In the genomic region with DNA sequence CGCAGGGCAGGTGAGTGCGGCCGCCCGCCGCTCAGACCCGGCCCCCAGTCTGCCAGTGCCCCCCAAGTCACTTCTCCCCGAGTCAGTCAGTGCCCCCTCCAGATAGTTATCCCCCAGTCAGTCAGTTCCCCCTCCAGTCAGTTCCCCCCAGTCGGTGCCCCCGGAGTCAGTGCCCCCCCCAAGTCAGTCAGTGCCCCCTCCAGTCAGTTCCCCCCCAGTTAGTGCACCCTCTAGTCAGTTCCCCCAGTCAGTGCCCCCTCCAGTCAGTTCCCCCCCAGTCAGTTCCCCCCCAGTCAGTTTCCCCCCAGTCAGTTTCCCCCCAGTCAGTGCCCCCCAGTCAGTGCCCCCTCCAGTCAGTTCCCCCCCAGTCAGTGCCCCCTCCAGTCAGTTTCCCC, we compare ENCODE assay signal across 1 cellular context.
TF ChIP-seq lines count a peak whose summit lies in the region.

No MANE protein-coding gene starts in this region.

TF ChIP-seq in HepG2, 621 proteins besides CTCF, POLR2A, EP300 and RAD21:
- TF ChIP-seq, protein P1, sequence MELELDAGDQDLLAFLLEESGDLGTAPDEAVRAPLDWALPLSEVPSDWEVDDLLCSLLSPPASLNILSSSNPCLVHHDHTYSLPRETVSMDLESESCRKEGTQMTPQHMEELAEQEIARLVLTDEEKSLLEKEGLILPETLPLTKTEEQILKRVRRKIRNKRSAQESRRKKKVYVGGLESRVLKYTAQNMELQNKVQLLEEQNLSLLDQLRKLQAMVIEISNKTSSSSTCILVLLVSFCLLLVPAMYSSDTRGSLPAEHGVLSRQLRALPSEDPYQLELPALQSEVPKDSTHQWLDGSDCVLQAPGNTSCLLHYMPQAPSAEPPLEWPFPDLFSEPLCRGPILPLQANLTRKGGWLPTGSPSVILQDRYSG (CRISPR knock-in tag; IDR thresholded peaks at IDR 0.05) = no peak
- TF ChIP-seq NR2F6 (IDR thresholded peaks at IDR 0.05) (no peak), NR2F6 (CRISPR knock-in tag; IDR thresholded peaks at IDR 0.05) (no peak), FOXC1 (CRISPR knock-in tag; IDR thresholded peaks at IDR 0.05; ENCODE audit: borderline replicate concordance) (no peak), CENPX (CRISPR knock-in tag; IDR thresholded peaks at IDR 0.05) (no peak), HNF4G (IDR thresholded peaks at IDR 0.05; ENCODE audit: borderline replicate concordance, low read depth, low read length) (no peak), HNF4G (CRISPR knock-in tag; IDR thresholded peaks at IDR 0.05; ENCODE audit: borderline replicate concordance, low read depth) (no peak), ZFP90 (CRISPR knock-in tag; IDR thresholded peaks at IDR 0.05; ENCODE audit: borderline replicate concordance) (0 out of 2 replicates have a peak, but pooled peaks have one; percentile 2), ZFX (CRISPR knock-in tag; IDR thresholded peaks at IDR 0.05; ENCODE audit: low read depth) (no peak), ZNF615 (CRISPR knock-in tag; IDR thresholded peaks at IDR 0.05; ENCODE audit: borderline replicate concordance) (no peak)
- TF ChIP-seq, protein P2, sequence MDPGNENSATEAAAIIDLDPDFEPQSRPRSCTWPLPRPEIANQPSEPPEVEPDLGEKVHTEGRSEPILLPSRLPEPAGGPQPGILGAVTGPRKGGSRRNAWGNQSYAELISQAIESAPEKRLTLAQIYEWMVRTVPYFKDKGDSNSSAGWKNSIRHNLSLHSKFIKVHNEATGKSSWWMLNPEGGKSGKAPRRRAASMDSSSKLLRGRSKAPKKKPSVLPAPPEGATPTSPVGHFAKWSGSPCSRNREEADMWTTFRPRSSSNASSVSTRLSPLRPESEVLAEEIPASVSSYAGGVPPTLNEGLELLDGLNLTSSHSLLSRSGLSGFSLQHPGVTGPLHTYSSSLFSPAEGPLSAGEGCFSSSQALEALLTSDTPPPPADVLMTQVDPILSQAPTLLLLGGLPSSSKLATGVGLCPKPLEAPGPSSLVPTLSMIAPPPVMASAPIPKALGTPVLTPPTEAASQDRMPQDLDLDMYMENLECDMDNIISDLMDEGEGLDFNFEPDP (CRISPR knock-in tag; conservative IDR thresholded peaks at IDR 0.05) = 0 out of 2 replicates have a peak, but pooled peaks have one; percentile 42
